ENCODE assay signal across 9 cellular contexts in genomic region chr6:159094444-159095252, GRCh38. TPM values are rescaled to one million over a fixed set of nuclear protein-coding genes. Genes with fewer than 3 reads are reported as not detected.
DNase-seq lines count a peak whose midpoint lies in the region; ATAC-seq and TF ChIP-seq lines count a peak whose summit lies in the region.
"Had no signal": no experiment of that assay in that cellular context is flagged by ENCODE, and none has a peak within 500 bp of the region (broad histone marks: within the 10 kb centered on the region; RNA-seq: fewer than 3 reads in every experiment).

No MANE protein-coding gene starts in this region.

- no peaks in the 10 kb centered on the region for H3K79me2 ChIP-seq in osteoblast (ENCODE audit: insufficient read depth, low read length)

- H3K9me3 Mint-ChIP-seq in chondrocyte (ENCODE audit: low read depth): no peaks in the 10 kb centered on the region

- TF ChIP-seq CTCF in osteoblast (IDR thresholded peaks at IDR 0.05; ENCODE audit: extremely low read depth, low read depth, low read length) (no peak), chondrocyte (IDR thresholded peaks at IDR 0.05) (no peak)

- H4K20me1 ChIP-seq in osteoblast (ENCODE audit: insufficient read depth, low read length): no peaks in the 10 kb centered on the region

- H3K27ac Mint-ChIP-seq in chondrocyte (ENCODE audit: unreplicated experiment): no peak overlapping the region

- H2AFZ ChIP-seq in osteoblast (ENCODE audit: low read length): no peak overlapping the region

- H3K4me1 Mint-ChIP-seq in chondrocyte (ENCODE audit: low read depth): peaks cover 3% of the 10 kb centered on the region

- no peaks in the 10 kb centered on the region for H3K9me3 ChIP-seq in osteoblast (ENCODE audit: low read depth, low read length)

- H3K36me3 ChIP-seq in osteoblast (ENCODE audit: insufficient read depth, low read length): no peaks in the 10 kb centered on the region

- H3K4me3 Mint-ChIP-seq in chondrocyte (ENCODE audit: unreplicated experiment): no peak overlapping the region

- no peak overlapping the region for H3K27ac ChIP-seq in osteoblast (ENCODE audit: low read depth, low read length)

- no peaks in the 10 kb centered on the region for H3K36me3 Mint-ChIP-seq in chondrocyte (ENCODE audit: low read depth)

- no peaks in the 10 kb centered on the region for H3K4me1 ChIP-seq in osteoblast (ENCODE audit: insufficient read depth, low read length)

- no peak overlapping the region for H3K4me2 ChIP-seq in osteoblast (ENCODE audit: insufficient read depth, low read length)

- H3K27me3 ChIP-seq in osteoblast (ENCODE audit: insufficient read depth, low read length): peaks cover 6% of the 10 kb centered on the region

- H3K4me3 ChIP-seq in osteoblast (ENCODE audit: insufficient read depth, low read length): no peak overlapping the region

- ATAC-seq in GM18502 (IDR thresholded peaks at IDR 0.05; ENCODE audit: poor library complexity, unreplicated experiment): peak; percentile 67
- peak; percentile 44 for ATAC-seq in HG03460 (IDR thresholded peaks at IDR 0.05; ENCODE audit: unreplicated experiment)
- ATAC-seq in GM18858 (IDR thresholded peaks at IDR 0.05; ENCODE audit: unreplicated experiment): no peak

- peaks cover 5% of the 10 kb centered on the region for H3K27me3 Mint-ChIP-seq in chondrocyte (ENCODE audit: low read depth)

- DNase-seq in activated T-cell treated with anti-CD3 and anti-CD28 coated beads, Interleukin-2, amount 50 U/mL, for 48 hours: peak; percentile 67 to 68
- peak; percentile 76 for DNase-seq in stimulated activated CD4-positive, alpha-beta T cell treated with anti-CD3 and anti-CD28 coated beads, Interleukin-15, amount 100 ng/mL, for 24 hours
- DNase-seq in osteoblast (ENCODE audit: insufficient read length, low spot score, missing footprints) (no peak), AG08395 (ENCODE audit: low spot score) (no peak), chondrocyte (ENCODE audit: low spot score) (no peak)

RNA-seq across cellular contexts. Expression of gene TAGAP, which starts 49.9 kb away (rescaled TPM):
- not detected in 2 replicates for total RNA-seq in osteoblast
- total RNA-seq in chondrocyte: not detected in 3 replicates
- total RNA-seq: pulmonary artery endothelial cell had no signal

Comparison
In these comparisons a context has a peak if more than half of its experiments do, and no peak if none do; other contexts are left out.
1. DNase-seq: peak in activated T-cell treated with anti-CD3 and anti-CD28 coated beads, Interleukin-2, amount 50 U/mL, for 48 hours (2 of 2) and stimulated activated CD4-positive, alpha-beta T cell treated with anti-CD3 and anti-CD28 coated beads, Interleukin-15, amount 100 ng/mL, for 24 hours (single experiment); none in osteoblast (single experiment), AG08395 (single experiment) and chondrocyte (single experiment).